39 cellular contexts compared by ENCODE assay signal in the genomic region with DNA sequence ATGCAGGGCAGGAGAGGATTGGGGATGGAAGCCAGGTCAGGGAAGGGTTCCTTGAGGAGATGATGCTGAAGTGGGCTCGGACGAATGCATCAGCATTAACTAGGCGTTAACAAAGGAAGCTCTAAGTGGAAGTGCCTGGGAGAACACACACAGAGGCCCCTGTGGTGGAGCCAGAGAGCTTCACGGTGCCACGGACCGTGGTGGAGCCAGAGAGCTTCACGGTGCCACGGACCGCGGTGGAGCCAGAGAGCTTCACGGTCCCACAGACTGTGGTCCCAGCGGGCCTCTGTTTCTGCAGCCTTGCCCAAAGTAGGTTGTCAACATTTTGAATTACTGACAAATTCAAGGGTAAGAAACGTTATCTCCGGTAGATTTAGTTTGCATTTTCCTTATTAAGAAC. TPM values are rescaled to one million over a fixed set of nuclear protein-coding genes. Genes with fewer than 3 reads are reported as not detected.
"Had no signal": no experiment of that assay in that cellular context is flagged by ENCODE, and none has a peak within 500 bp of the region (broad histone marks: within the 10 kb centered on the region; RNA-seq: fewer than 3 reads in every experiment).

No MANE protein-coding gene starts in this region.

- FAIRE-seq: astrocyte, TTC549 had no signal

- H3K4me3 ChIP-seq: adrenal gland, body of pancreas, breast epithelium had no signal

- H3K36me3 ChIP-seq: adrenal gland, brain microvascular endothelial cell, breast epithelium, WERI-Rb-1 had no signal

- H3K4me1 ChIP-seq: adrenal gland, body of pancreas, breast epithelium had no signal

- H3K27ac ChIP-seq: adrenal gland, body of pancreas, brain microvascular endothelial cell, breast epithelium, WERI-Rb-1 had no signal

- H3K27me3 ChIP-seq: adrenal gland, body of pancreas, brain microvascular endothelial cell, breast epithelium had no signal

- DNase-seq: activated B cell treated with CpG ODN at 0.5 μM for 24 hours; activated CD4-positive, alpha-beta memory T cell treated with anti-CD3 and anti-CD28 coated beads for 36 hours; activated CD4-positive, alpha-beta T cell treated with anti-CD3 and anti-CD28 coated beads for 4 hours; activated CD4-positive, alpha-beta T cell treated with anti-CD3 and anti-CD28 coated beads, Interleukin-2, amount 10 ng/mL, durations not matched to agents 24 days and 14 days; activated CD4-positive, alpha-beta T cell treated with anti-CD3 and anti-CD28 coated beads, Interleukin-2, amount 50 U/mL, for 1 hour; activated CD4-positive, alpha-beta T cell treated with anti-CD3 and anti-CD28 coated beads, Interleukin-2, amount 50 U/mL, for 4 hours; activated CD4-positive, CD25-positive, alpha-beta regulatory T cell treated with anti-CD3 and anti-CD28 coated beads, Interleukin-2, amount 50 U/mL, for 72 hours; activated CD8-positive, alpha-beta memory T cell treated with anti-CD3 and anti-CD28 coated beads, Interleukin-2, amount 50 U/mL, for 4 hours; activated CD8-positive, alpha-beta T cell treated with anti-CD3 and anti-CD28 coated beads for 36 hours; activated effector memory CD4-positive, alpha-beta T cell treated with anti-CD3 and anti-CD28 coated beads, Interleukin-2, amount 50 U/mL, for 16 hours; activated gamma-delta T cell treated with Interleukin-2 at 50 U/mL for 16 hours; activated naive CD4-positive, alpha-beta T cell; activated naive CD4-positive, alpha-beta T cell treated with anti-CD3 and anti-CD28 coated beads for 36 hours; activated naive CD4-positive, alpha-beta T cell treated with anti-CD3 and anti-CD28 coated beads, Interleukin-2, amount 50 U/mL, for 16 hours; activated naive CD8-positive, alpha-beta T cell treated with anti-CD3 and anti-CD28 coated beads for 36 hours; activated T-cell treated with anti-CD3 and anti-CD28 coated beads for 4 hours; activated T-cell treated with anti-CD3 and anti-CD28 coated beads, Interleukin-2, amount 50 U/mL, for 1 hour; activated T-cell treated with anti-CD3 and anti-CD28 coated beads, Interleukin-2, amount 50 U/mL, for 4 hours; activated T-cell treated with anti-CD3 and anti-CD28 coated beads, Interleukin-2, amount 50 U/mL, for 72 hours; adrenal gland; amniotic stem cell; aorta; body of pancreas; brain microvascular endothelial cell; central memory CD4-positive, alpha-beta T cell; T-cell; T-helper 17 cell; T-helper 9 cell; WERI-Rb-1 had no signal

- ATAC-seq: activated CD8-positive, alpha-beta T cell treated with anti-CD3 and anti-CD28 coated beads for 36 hours; activated naive CD4-positive, alpha-beta T cell treated with anti-CD3 and anti-CD28 coated beads, Interleukin-2, amount 50 U/mL, for 72 hours; activated T-cell treated with anti-CD3 and anti-CD28 coated beads, Interleukin-2, amount 50 U/mL, for 4 hours; activated T-cell treated with anti-CD3 and anti-CD28 coated beads, Interleukin-2, amount 50 U/mL, for 72 hours; activated T-helper 17 cell treated with anti-CD3 and anti-CD28 coated beads, Interleukin-2, amount 50 U/mL, for 72 hours; body of pancreas; T-cell; T-helper 17 cell had no signal

- H3K9me3 ChIP-seq: adrenal gland, body of pancreas, breast epithelium had no signal

RNA-seq across cellular contexts. Expression of a gene that starts 48.3 kb away (rescaled TPM):
- total RNA-seq: activated B cell treated with CpG ODN at 0.5 μM for 24 hours; activated CD4-positive, alpha-beta memory T cell treated with anti-CD3 and anti-CD28 coated beads for 36 hours; activated CD4-positive, alpha-beta T cell treated with anti-CD3 and anti-CD28 coated beads, Interleukin-2, amount 10 ng/mL, durations not matched to agents 24 days and 14 days; activated CD8-positive, alpha-beta memory T cell treated with anti-CD3 and anti-CD28 coated beads for 36 hours; activated CD8-positive, alpha-beta T cell treated with anti-CD3 and anti-CD28 coated beads for 36 hours; activated naive CD4-positive, alpha-beta T cell treated with anti-CD3 and anti-CD28 coated beads for 36 hours; activated naive CD4-positive, alpha-beta T cell treated with anti-CD3 and anti-CD28 coated beads, Interleukin-2, amount 50 U/mL, for 72 hours; activated naive CD8-positive, alpha-beta T cell treated with anti-CD3 and anti-CD28 coated beads for 36 hours; activated T-cell treated with anti-CD3 and anti-CD28 coated beads, Interleukin-2, amount 50 U/mL, for 72 hours; activated T-helper 1 cell treated with anti-CD3 and anti-CD28 coated beads, Interleukin-12 subunit alpha, Interleukin-12 subunit beta, Interleukin-2, Interleukin-4 antibody, amounts not matched to agents 30 ng/mL and 10 ng/mL and 1 ng/mL, durations not matched to agents 14 hours and 24 hours and 36 hours; activated T-helper 17 cell treated with anti-CD3 and anti-CD28 coated beads, Interleukin-2, amount 50 U/mL, for 72 hours; aorta; body of pancreas; breast epithelium; cardiac septum; cerebellum; T-cell; T-helper 1 cell treated with Interleukin-12 subunit alpha and Interleukin-12 subunit beta and Interleukin-4 antibody, amounts not matched to agents 30 ng/mL and 1 ng/mL, for 36 hours; T-helper 17 cell had no signal
- polyA plus RNA-seq: aorta had no signal
